Comparison of ENCODE assay signal across 8 cellular contexts in the genomic region with DNA sequence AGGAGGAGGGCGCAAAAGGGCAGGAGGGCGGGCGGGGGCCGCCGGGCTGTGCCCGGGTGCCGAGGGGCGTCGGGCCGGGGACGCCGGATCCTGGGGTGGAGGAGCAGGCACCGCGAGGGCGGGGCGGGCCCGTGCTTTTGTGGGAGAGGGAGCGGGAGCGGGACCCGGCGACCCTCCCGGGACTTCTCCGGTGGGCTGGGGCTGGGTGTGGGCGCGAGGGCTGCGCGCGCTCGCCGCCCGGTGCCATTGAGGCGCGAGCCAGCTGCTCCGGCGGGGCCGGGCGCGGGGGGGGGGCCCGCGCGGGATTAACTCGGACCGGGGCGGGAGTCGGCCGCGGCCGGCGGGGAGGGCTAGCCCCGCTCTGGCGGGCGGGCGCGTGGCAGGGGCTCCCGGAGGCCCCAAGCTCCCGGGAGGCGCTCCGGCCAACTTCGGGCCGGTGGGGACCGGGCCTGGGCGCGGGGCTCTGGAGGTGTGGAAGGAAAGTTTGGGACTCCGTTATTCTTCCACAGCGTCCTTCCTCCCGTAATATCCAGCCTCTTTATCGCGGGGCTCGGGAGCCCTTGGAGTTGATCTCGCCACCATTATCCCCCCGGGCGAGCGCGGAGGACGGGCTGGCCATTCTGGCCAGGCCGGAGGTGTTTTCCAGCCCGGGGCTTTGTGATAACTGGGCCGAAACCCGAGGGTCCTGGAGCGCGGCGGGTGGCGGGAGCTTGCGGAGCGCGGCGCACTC. TPM values are rescaled to one million over a fixed set of nuclear protein-coding genes. Genes with fewer than 3 reads are reported as not detected.
DNase-seq lines count a peak whose midpoint lies in the region; ATAC-seq, FAIRE-seq and TF ChIP-seq lines count a peak whose summit lies in the region.

No MANE protein-coding gene starts in this region.

- intact Hi-C loops in ovary (cut with DNase I) = no loop called here

- H3K9ac ChIP-seq in OCI-LY3 (ENCODE audit: low read length) = no peak overlapping the region

- H3K27ac ChIP-seq in OCI-LY3 (ENCODE audit: low read length) = no peak overlapping the region
- peak overlapping the region; percentile 52 to 89 for H3K27ac ChIP-seq in ovary

- H3K4me1 ChIP-seq in OCI-LY3 (ENCODE audit: low read length) (peaks cover 9% of the 10 kb centered on the region), ovary (ENCODE audit: insufficient read depth) (peaks cover 3% of the 10 kb centered on the region)

- no peaks in the 10 kb centered on the region for H3K36me3 ChIP-seq in OCI-LY3 (replicated peaks; ENCODE audit: low read depth, low read length)
- H3K36me3 ChIP-seq in ovary = no peaks in the 10 kb centered on the region

- FAIRE-seq in HTR-8/SVneo (lab: Jason Lieb, UNC) = no peak

- peaks cover 32% of the 10 kb centered on the region for H3K4me1 Mint-ChIP-seq in glutamatergic neuron (ENCODE audit: low read depth, unreplicated experiment)

- peak overlapping the region; percentile 62 for H3K4me2 ChIP-seq in OCI-LY3 (ENCODE audit: low read length)

- no peak for TF ChIP-seq POLR2A in ovary (IDR thresholded peaks at IDR 0.05)

- peaks cover 17% of the 10 kb centered on the region for H3K9me3 Mint-ChIP-seq in glutamatergic neuron (ENCODE audit: unreplicated experiment)

- no peaks in the 10 kb centered on the region for H4K20me1 ChIP-seq in OCI-LY3 (ENCODE audit: insufficient read depth, low read length)

- H3K27me3 ChIP-seq in OCI-LY3 (ENCODE audit: low read depth, low read length) (no peaks in the 10 kb centered on the region), ovary (no peaks in the 10 kb centered on the region)

- H3K4me3 ChIP-seq in OCI-LY3 (ENCODE audit: low read length) (peak overlapping the region; percentile 81), ovary (peak overlapping the region; percentile 44)

- no peak overlapping the region for H2AFZ ChIP-seq in OCI-LY3 (ENCODE audit: low read depth, low read length)

- H3K36me3 Mint-ChIP-seq in glutamatergic neuron (ENCODE audit: unreplicated experiment) = no peaks in the 10 kb centered on the region

- no peaks in the 10 kb centered on the region for H3K9me3 ChIP-seq in OCI-LY3 (ENCODE audit: insufficient read depth, low read length)
- peaks cover 0 to 3% of the 10 kb centered on the region in 2 donors for H3K9me3 ChIP-seq in ovary

- no peak overlapping the region for H3K27ac Mint-ChIP-seq in glutamatergic neuron (ENCODE audit: unreplicated experiment)

- H3K79me2 ChIP-seq in OCI-LY3 (ENCODE audit: low read length) = no peaks in the 10 kb centered on the region

- WGBS in ovary, 3 donors = 1 to 2% (median 2%) methylated on average over 40 to 87 of the region's 87 CpGs

- TF ChIP-seq CTCF in OCI-LY3 (IDR thresholded peaks at IDR 0.05; ENCODE audit: low read depth, low read length) (no peak), glutamatergic neuron (IDR thresholded peaks at IDR 0.05; ENCODE audit: partially characterized antibody, unreplicated experiment) (no peak), ovary (IDR thresholded peaks at IDR 0.05) (no peak)

- peak overlapping the region; percentile 95 for H3K4me3 Mint-ChIP-seq in glutamatergic neuron (ENCODE audit: unreplicated experiment)

- peaks cover 28% of the 10 kb centered on the region for H3K27me3 Mint-ChIP-seq in glutamatergic neuron (ENCODE audit: unreplicated experiment)

- peak; percentile 69 for DNase-seq in D341Med (ENCODE audit: low spot score)
- DNase-seq in glutamatergic neuron = peak; percentile 67
- DNase-seq in ovary = peak in 3 of 5 donors; percentile 33 to 54 (median 49)
- no peak for DNase-seq in HTR-8/SVneo (ENCODE audit: insufficient read length, low spot score)
- no peak for DNase-seq in EL
- no peak for DNase-seq in SK-N-DZ (ENCODE audit: low spot score)

- no peak for ATAC-seq in GM19455 (IDR thresholded peaks at IDR 0.05; ENCODE audit: unreplicated experiment)

- no peak for TF ChIP-seq EP300 in ovary (IDR thresholded peaks at IDR 0.05)

RNA-seq across cellular contexts. Expression of a gene that starts 0.9 kb away (rescaled TPM):
- total RNA-seq in glutamatergic neuron (ENCODE audit: unreplicated experiment) = 178 TPM
- total RNA-seq in ovary = 1 to 10 TPM in 5 of 7 donors, under 1 TPM in 2; 0.87 to 6.7 (median 2.6) TPM
- polyA plus RNA-seq in ovary = 1 to 10 TPM in 1 of 2 donors, under 1 TPM in 1; 0.99 to 1.1 TPM
- 4.3 and 5.3 TPM in 2 replicates for polyA plus RNA-seq in SK-N-DZ (2014; cell fraction: cytosol; rRNA removed)
- polyA plus RNA-seq in SK-N-DZ (2014; cell fraction: nucleus; rRNA removed) = 4.5 and 9.2 TPM in 2 replicates

Comparison
In these comparisons a context has a peak if more than half of its experiments do, and no peak if none do; other contexts are left out.
1. DNase-seq: peak in D341Med (single experiment), glutamatergic neuron (single experiment) and ovary (3 of 5); none in HTR-8/SVneo (single experiment), EL (single experiment) and SK-N-DZ (single experiment).
2. RNA of a gene that starts 0.9 kb away (total RNA-seq): 178 TPM in glutamatergic neuron (single experiment); 0.87 to 6.7 TPM in ovary; every median in the first group is over 10 times any median in the second.